In the genomic region with DNA sequence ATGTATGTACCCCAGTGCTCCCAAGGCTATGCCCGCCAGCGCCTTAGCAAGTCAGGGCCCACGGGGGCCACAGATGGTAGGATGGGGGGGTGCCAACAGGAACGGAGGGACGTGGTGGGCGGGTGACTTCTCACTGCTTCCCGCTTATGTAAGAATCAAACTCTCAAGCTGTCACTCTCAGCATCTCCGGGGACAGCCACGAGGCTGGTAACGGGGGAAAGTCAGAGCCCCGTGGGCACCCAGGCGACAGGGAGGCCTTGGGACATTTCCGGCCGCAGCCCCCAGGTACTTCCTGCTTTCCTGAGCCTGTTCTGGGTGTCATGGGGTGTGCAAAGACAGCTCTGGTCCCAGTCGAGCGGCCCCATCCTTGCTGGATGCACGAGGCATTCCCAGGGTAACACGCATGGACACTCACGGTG, we compare ENCODE assay signal across 16 cellular contexts. TPM values are rescaled to one million over a fixed set of nuclear protein-coding genes. Genes with fewer than 3 reads are reported as not detected.
DNase-seq lines count a peak whose midpoint lies in the region; ATAC-seq and TF ChIP-seq lines count a peak whose summit lies in the region.
"Had no signal": no experiment of that assay in that cellular context is flagged by ENCODE, and none has a peak within 500 bp of the region (broad histone marks: within the 10 kb centered on the region; RNA-seq: fewer than 3 reads in every experiment).

No MANE protein-coding gene starts in this region.

- intact Hi-C loops in left ventricle myocardium inferior (cut with micrococcal nuclease) (no loop called here), Right ventricle myocardium inferior (cut with DNase I) (no loop called here), right cardiac atrium (cut with DNase I) (loop anchor here in 1 of 4 donors (10.0 kb wide), 1 partner anchor 55 kb away; a partner anchor contains a TSS)

- ATAC-seq in Right ventricle myocardium inferior (no peak), right cardiac atrium (no peak), gastroesophageal sphincter (no peak), foreskin keratinocyte (no peak)

- DNase-seq in left ventricle myocardium inferior (peak; percentile 6), Right ventricle myocardium inferior (ENCODE audit: missing footprints) (no peak), right cardiac atrium (peak in 2 of 3 donors; percentile 39 to 44), foreskin keratinocyte (no peak), COLO829 (ENCODE audit: low spot score) (no peak), MV-4-11 (lab: John Stamatoyannopoulos, UW) (no peak)
- DNase-seq: CD4-positive, alpha-beta T cell; HCEC 1CT; KBM-7; NCI-H1694 treated with DMSO at 0.1 percent for 48 hours; NCI-H510A; NCI-H748 treated with DMSO at 0.1 percent for 48 hours; NK-92 treated with Interleukin-12 subunit alpha and Interleukin-12 subunit beta, amount 100 ng/mL, for 24 hours; Peyer's patch had no signal

- H3K27ac ChIP-seq in left ventricle myocardium inferior (replicated peaks): no peak overlapping the region
- peak overlapping the region; percentile 80; the same call in 1 of the 2 replicates for H3K27ac ChIP-seq in VCaP
- H3K27ac ChIP-seq in right cardiac atrium (ENCODE audit: low read length): no peak overlapping the region
- H3K27ac ChIP-seq in gastroesophageal sphincter: no peak overlapping the region
- H3K27ac ChIP-seq in foreskin keratinocyte: no peak overlapping the region
- H3K27ac ChIP-seq: Peyer's patch had no signal

- H3K4me3 ChIP-seq in left ventricle myocardium inferior: no peak overlapping the region
- no peak overlapping the region for H3K4me3 ChIP-seq in right cardiac atrium (ENCODE audit: low read length)
- no peak overlapping the region for H3K4me3 ChIP-seq in gastroesophageal sphincter
- H3K4me3 ChIP-seq: Peyer's patch had no signal

- H3K36me3 ChIP-seq in left ventricle myocardium inferior (no peaks in the 10 kb centered on the region), gastroesophageal sphincter (no peaks in the 10 kb centered on the region)
- H3K36me3 ChIP-seq: Peyer's patch had no signal

- TF ChIP-seq EP300 in gastroesophageal sphincter (IDR thresholded peaks at IDR 0.05): no peak

- no peaks in the 10 kb centered on the region for H3K9me3 ChIP-seq in left ventricle myocardium inferior (replicated peaks)
- H3K9me3 ChIP-seq in right cardiac atrium (ENCODE audit: control insufficient read depth, low read length): no peaks in the 10 kb centered on the region
- H3K9me3 ChIP-seq in gastroesophageal sphincter: no peaks in the 10 kb centered on the region
- H3K9me3 ChIP-seq: Peyer's patch had no signal

- TF ChIP-seq CTCF in left ventricle myocardium inferior (IDR thresholded peaks at IDR 0.05; ENCODE audit: borderline replicate concordance): no peak
- TF ChIP-seq CTCF in VCaP (conservative IDR thresholded peaks at IDR 0.05): no peak
- no peak for TF ChIP-seq CTCF in gastroesophageal sphincter (IDR thresholded peaks at IDR 0.05)
- TF ChIP-seq CTCF in foreskin keratinocyte (conservative IDR thresholded peaks at IDR 0.05): no peak

- H3K27me3 ChIP-seq in left ventricle myocardium inferior (ENCODE audit: low read depth): peaks cover 9% of the 10 kb centered on the region
- no peaks in the 10 kb centered on the region for H3K27me3 ChIP-seq in right cardiac atrium (ENCODE audit: control insufficient read depth, insufficient read depth)
- H3K27me3 ChIP-seq in gastroesophageal sphincter: peaks cover 51% of the 10 kb centered on the region
- peaks cover 25% of the 10 kb centered on the region for H3K27me3 ChIP-seq in foreskin keratinocyte
- H3K27me3 ChIP-seq: Peyer's patch had no signal

- H3K4me1 ChIP-seq in left ventricle myocardium inferior: peaks cover 50% of the 10 kb centered on the region
- H3K4me1 ChIP-seq in right cardiac atrium (ENCODE audit: control insufficient read depth, insufficient read depth, low read length): peaks cover 1% of the 10 kb centered on the region
- H3K4me1 ChIP-seq in gastroesophageal sphincter: no peaks in the 10 kb centered on the region
- H3K4me1 ChIP-seq in foreskin keratinocyte: no peaks in the 10 kb centered on the region
- H3K4me1 ChIP-seq: Peyer's patch had no signal

- 88% methylated on average over 19 of the region's 19 CpGs for WGBS in right cardiac atrium
- WGBS in gastroesophageal sphincter (ENCODE audit: low coverage in 1 of 2), 2 donors: no CpG with 5 or more reads among the region's 19 CpGs

- no peak for TF ChIP-seq POLR2A in gastroesophageal sphincter (IDR thresholded peaks at IDR 0.05)

RNA-seq across cellular contexts. Expression of a gene that starts 59.3 kb away (rescaled TPM):
- total RNA-seq in left ventricle myocardium inferior: 92.1 TPM
- 93.9 TPM for total RNA-seq in Right ventricle myocardium inferior
- 10 to 100 TPM; 23.1 to 98.5 (median 57.6) TPM for total RNA-seq in right cardiac atrium
- 71.7 TPM for polyA plus RNA-seq in right cardiac atrium
- 1 to 10 TPM; 3.0 to 5.3 (median 4.5) TPM for total RNA-seq in gastroesophageal sphincter
- total RNA-seq in foreskin keratinocyte: not detected in 2 replicates
- polyA plus RNA-seq in foreskin keratinocyte: 0.13 TPM in 1 of 2 replicates, not detected in the other

Comparison
In these comparisons a context has a peak if more than half of its experiments do, and no peak if none do; other contexts are left out.
1. DNase-seq: peak in left ventricle myocardium inferior (single experiment) and right cardiac atrium (2 of 3); none in Right ventricle myocardium inferior (single experiment), foreskin keratinocyte (0 of 2), COLO829 (single experiment) and MV-4-11 (single experiment).